Comparison of ENCODE assay signal across 14 cellular contexts in the genomic region with DNA sequence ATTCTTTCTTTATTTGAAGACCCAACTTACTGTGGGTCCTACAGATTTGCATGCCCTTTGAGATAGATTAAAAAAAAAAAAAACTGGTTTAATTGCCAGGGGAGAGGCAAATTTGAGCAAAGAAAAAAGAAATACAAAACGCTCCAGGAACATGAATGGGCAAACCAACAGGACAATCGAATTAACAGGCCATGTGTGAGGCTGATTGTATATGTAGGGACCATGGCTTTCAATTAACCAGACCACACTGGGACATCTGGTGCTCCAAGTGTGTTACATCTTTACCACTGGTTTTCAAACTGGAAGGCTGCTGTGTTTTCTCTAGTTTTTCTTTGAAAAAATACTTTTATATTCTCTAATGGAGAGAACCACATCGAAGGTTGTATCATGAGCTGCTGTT.
DNase-seq lines count a peak whose midpoint lies in the region; ATAC-seq and TF ChIP-seq lines count a peak whose summit lies in the region.
"Had no signal": no experiment of that assay in that cellular context is flagged by ENCODE, and none has a peak within 500 bp of the region (broad histone marks: within the 10 kb centered on the region; RNA-seq: fewer than 3 reads in every experiment).

No MANE protein-coding gene starts in this region.

- H3K9me3 ChIP-seq in BE2C = no peaks in the 10 kb centered on the region
- H3K9me3 ChIP-seq: BLaER1 treated with 17β-estradiol and CSF1 and Interleukin-3, amounts not matched to agents 10 nM and 100 nM; Caco-2 had no signal

- no peak for ATAC-seq in SK-N-SH treated with all-trans-retinoic acid at 6 μM for 48 hours
- ATAC-seq: CD8-positive, alpha-beta T cell had no signal

- H3K27me3 ChIP-seq in BE2C = no peaks in the 10 kb centered on the region
- H3K27me3 ChIP-seq: BLaER1 treated with 17β-estradiol and CSF1 and Interleukin-3, amounts not matched to agents 10 nM and 100 nM had no signal

- no peak for TF ChIP-seq CTCF in BE2C (IDR thresholded peaks at IDR 0.05; ENCODE audit: low read depth, low read length)

- H3K4me3 ChIP-seq in BE2C (ENCODE audit: low read depth, low read length) = no peak overlapping the region
- H3K4me3 ChIP-seq: BLaER1 treated with 17β-estradiol and CSF1 and Interleukin-3, amounts not matched to agents 10 nM and 100 nM had no signal

- peaks cover 16% of the 10 kb centered on the region for H3K4me1 ChIP-seq in BE2C

- no peaks in the 10 kb centered on the region for H3K36me3 ChIP-seq in BE2C
- H3K36me3 ChIP-seq: BLaER1 treated with 17β-estradiol and CSF1 and Interleukin-3, amounts not matched to agents 10 nM and 100 nM had no signal

- DNase-seq in BE2C (peak; percentile 63), SK-N-DZ (ENCODE audit: low spot score) (peak; percentile 83), ecto neural progenitor cell (ENCODE audit: low spot score) (no peak), NCI-H1436 treated with DMSO at 0.1 percent for 48 hours (lab: John Stamatoyannopoulos, UW) (no peak)
- DNase-seq: 8988T; ACHN; Caco-2; Calu3; CD4-positive, alpha-beta T cell; CD8-positive, alpha-beta T cell; DMS79 treated with DMSO at 0.1 percent for 48 hours; GF-D8 had no signal

TF ChIP-seq in SK-N-SH treated with all-trans-retinoic acid at 6 μM for 48 hours, 23 proteins besides CTCF, POLR2A, EP300 and RAD21:
- TF ChIP-seq ESRRG (CRISPR knock-in tag; IDR thresholded peaks at IDR 0.05) = no peak
- TF ChIP-seq TCF4 (CRISPR knock-in tag; IDR thresholded peaks at IDR 0.05; ENCODE audit: borderline replicate concordance) = peak; percentile 78

Comparison
In these comparisons a context has a peak if more than half of its experiments do, and no peak if none do; other contexts are left out.
1. DNase-seq: peak in BE2C (single experiment) and SK-N-DZ (single experiment); none in ecto neural progenitor cell (single experiment) and NCI-H1436 treated with DMSO at 0.1 percent for 48 hours (single experiment).